Comparison of ENCODE assay signal across 8 cellular contexts in genomic region chr11:47177229-47177845, GRCh38. TPM values are rescaled to one million over a fixed set of nuclear protein-coding genes. Genes with fewer than 3 reads are reported as not detected.
DNase-seq lines count a peak whose midpoint lies in the region; ATAC-seq and TF ChIP-seq lines count a peak whose summit lies in the region.

No MANE protein-coding gene starts in this region.

- no peaks in the 10 kb centered on the region for H3K27me3 Mint-ChIP-seq in activated B cell treated with CpG ODN at 0.5 μM for 24 hours

- peak overlapping the region; percentile 96 to 98 (median 96) for H3K27ac ChIP-seq in right lobe of liver

- H3K4me3 Mint-ChIP-seq in activated B cell treated with CpG ODN at 0.5 μM for 24 hours: peak overlapping the region; percentile 98

- POLR2A ChIA-PET in activated B cell treated with CpG ODN at 0.5 μM for 24 hours (lab: Charles Lee): interaction anchor here (0.6 to 2.4 kb wide), 7 partner anchors 14 to 819 kb away, joined by 3 to 32 read pairs (median 5); partner anchors contain the start of genes ACP2 and DDB2

- peak; percentile 57 for ATAC-seq in GM18517 (IDR thresholded peaks at IDR 0.05; ENCODE audit: unreplicated experiment)
- peak; percentile 54 for ATAC-seq in HG03066 (IDR thresholded peaks at IDR 0.05; ENCODE audit: low read depth, unreplicated experiment)
- peak; percentile 55 for ATAC-seq in activated B cell treated with CpG ODN at 0.5 μM for 24 hours (ENCODE audit: low read depth)
- ATAC-seq in right lobe of liver: peak; percentile 67 to 79 (median 75)

- peaks cover 35% of the 10 kb centered on the region for H3K4me1 Mint-ChIP-seq in activated B cell treated with CpG ODN at 0.5 μM for 24 hours

- peak overlapping the region; percentile 99 for H3K27ac Mint-ChIP-seq in activated B cell treated with CpG ODN at 0.5 μM for 24 hours

- H3K27me3 ChIP-seq in right lobe of liver: no peaks in the 10 kb centered on the region

- CTCF ChIA-PET in activated B cell treated with CpG ODN at 0.5 μM for 24 hours (lab: Charles Lee): interaction anchor here (0.8 to 3.7 kb wide), 9 partner anchors 9 to 276 kb away, joined by 3 to 40 read pairs (median 3); partner anchors contain the start of genes ACP2, DDB2, NR1H3 and SLC39A13

- intact Hi-C loops in activated B cell treated with CpG ODN at 0.5 μM for 24 hours (cut with micrococcal nuclease): loop anchor here (1.0 to 2.0 kb wide), 16 partner anchors 9 to 675 kb away; partner anchors contain the start of genes ACP2, ARHGAP1, ATG13 and CELF1
- intact Hi-C loops in right lobe of liver (cut with DNase I): no loop called here

- peaks cover 37% of the 10 kb centered on the region for H3K36me3 Mint-ChIP-seq in activated B cell treated with CpG ODN at 0.5 μM for 24 hours (ENCODE audit: low read depth)

- DNase-seq in AG08396 (ENCODE audit: low spot score) (peak; percentile 87), NCI-H2227 (lab: John Stamatoyannopoulos, UW; ENCODE audit: unreplicated experiment) (peak; percentile 81), activated B cell treated with CpG ODN at 0.5 μM for 24 hours (no peak), dermis blood vessel endothelial cell (peak; percentile 87), right lobe of liver (peak in 2 of 3 donors; percentile 61 to 82)
- peak in 2 of 3 experiments; percentile 51 to 60 for DNase-seq in stimulated activated CD4-positive, alpha-beta T cell treated with anti-CD3 and anti-CD28 coated beads, TNF-alpha, amount 100 ng/mL, for 4 hours (ENCODE audit: low read depth in 3 of 3)

- TF ChIP-seq POLR2A in right lobe of liver (IDR thresholded peaks at IDR 0.05): no peak

- peak overlapping the region; percentile 77 to 97 (median 92) for H3K4me3 ChIP-seq in right lobe of liver

- no peaks in the 10 kb centered on the region for H3K9me3 ChIP-seq in right lobe of liver

- TF ChIP-seq CTCF in activated B cell treated with CpG ODN at 0.5 μM for 24 hours (IDR thresholded peaks at IDR 0.05) (no peak), right lobe of liver (IDR thresholded peaks at IDR 0.05) (peak; percentile 64 to 73 (median 70))

- H3K4me1 ChIP-seq in right lobe of liver: peaks cover 0 to 48% (median 11%) of the 10 kb centered on the region in 4 donors

- H3K36me3 ChIP-seq in right lobe of liver: peaks cover 0 to 23% (median 8%) of the 10 kb centered on the region in 4 donors

- no peaks in the 10 kb centered on the region for H3K9me3 Mint-ChIP-seq in activated B cell treated with CpG ODN at 0.5 μM for 24 hours

- 1% methylated on average over 20 of the region's 21 CpGs for WGBS in right lobe of liver (ENCODE audit: insufficient coverage, low coverage, low lambda C conversion rate, missing lambda C conversion rate)

RNA-seq across cellular contexts. Expression of gene ARFGAP2, which starts 0.7 kb away (rescaled TPM):
- total RNA-seq in activated B cell treated with CpG ODN at 0.5 μM for 24 hours (145 and 176 TPM in 2 replicates), dermis blood vessel endothelial cell (132 and 177 TPM in 2 replicates), right lobe of liver (10 to 100 TPM; 37.7 to 64.4 (median 62.1) TPM)

RNA-seq across cellular contexts. Expression of gene PACSIN3, which starts 8.9 kb away (rescaled TPM):
- 1.5 TPM in 2 replicates for total RNA-seq in activated B cell treated with CpG ODN at 0.5 μM for 24 hours
- 16.7 and 23.2 TPM in 2 replicates for total RNA-seq in dermis blood vessel endothelial cell
- total RNA-seq in right lobe of liver: 10 to 100 TPM in 5 of 6 experiments, 1 to 10 TPM in 1; 9.6 to 31.1 (median 25.0) TPM

RNA-seq across cellular contexts. Expression of gene DDB2, which starts 37.4 kb away (rescaled TPM):
- 95.1 and 98.0 TPM in 2 replicates for total RNA-seq in activated B cell treated with CpG ODN at 0.5 μM for 24 hours
- total RNA-seq in dermis blood vessel endothelial cell: 59.2 and 71.9 TPM in 2 replicates
- total RNA-seq in right lobe of liver: 10 to 100 TPM; 13.1 to 24.2 (median 13.8) TPM
